In genomic region chr2:28901841-28902240, GRCh38 we compare ENCODE assay signal across 23 cellular contexts.
"Had no signal": no experiment of that assay in that cellular context is flagged by ENCODE, and none has a peak within 500 bp of the region (broad histone marks: within the 10 kb centered on the region; RNA-seq: fewer than 3 reads in every experiment).

No MANE protein-coding gene starts in this region.

- H3K27ac ChIP-seq: foreskin keratinocyte, heart left ventricle, neural progenitor cell, stomach, suprapubic skin, tibial artery, upper lobe of right lung, VCaP had no signal

- H3K27me3 ChIP-seq: foreskin keratinocyte, heart left ventricle, neural progenitor cell, stomach, suprapubic skin, tibial artery, upper lobe of right lung had no signal

- ATAC-seq: activated naive CD8-positive, alpha-beta T cell treated with anti-CD3 and anti-CD28 coated beads, Interleukin-2, amount 50 U/mL, for 24 hours; foreskin keratinocyte; heart left ventricle; natural killer cell; right cardiac atrium; upper lobe of right lung had no signal

- H3K27me3 Mint-ChIP-seq: activated naive CD4-positive, alpha-beta T cell treated with anti-CD3 and anti-CD28 coated beads, Interleukin-2, amount 50 U/mL, for 24 hours; activated naive CD8-positive, alpha-beta T cell treated with anti-CD3 and anti-CD28 coated beads, Interleukin-2, amount 50 U/mL, for 24 hours had no signal

- DNase-seq: activated CD4-positive, alpha-beta T cell treated with anti-CD3 and anti-CD28 coated beads for 4 hours; activated CD4-positive, alpha-beta T cell treated with anti-CD3 and anti-CD28 coated beads, Interleukin-2, amount 50 U/mL, for 4 hours; activated naive CD8-positive, alpha-beta T cell treated with anti-CD3 and anti-CD28 coated beads, Interleukin-2, amount 50 U/mL, for 24 hours; activated T-cell treated with anti-CD3 and anti-CD28 coated beads for 4 hours; amygdala; central memory CD4-positive, alpha-beta T cell; effector CD8-positive, alpha-beta T cell; erythroblast; foreskin keratinocyte; heart left ventricle; hypothalamus; natural killer cell; occipital lobe; right cardiac atrium; stimulated activated CD4-positive, alpha-beta T cell treated with anti-CD3 and anti-CD28 coated beads, Interleukin-2, amount 100 ng/mL, for 48 hours; stomach; T-helper 1 cell; tibial artery; upper lobe of right lung had no signal

- H3K9me3 ChIP-seq: heart left ventricle, stomach, suprapubic skin, tibial artery, upper lobe of right lung had no signal

- H3K4me3 Mint-ChIP-seq: activated naive CD4-positive, alpha-beta T cell treated with anti-CD3 and anti-CD28 coated beads, Interleukin-2, amount 50 U/mL, for 24 hours; activated naive CD8-positive, alpha-beta T cell treated with anti-CD3 and anti-CD28 coated beads, Interleukin-2, amount 50 U/mL, for 24 hours; natural killer cell; neural progenitor cell had no signal

- H3K27ac Mint-ChIP-seq: activated naive CD4-positive, alpha-beta T cell treated with anti-CD3 and anti-CD28 coated beads, Interleukin-2, amount 50 U/mL, for 24 hours; activated naive CD8-positive, alpha-beta T cell treated with anti-CD3 and anti-CD28 coated beads, Interleukin-2, amount 50 U/mL, for 24 hours; natural killer cell; neural progenitor cell had no signal

- H3K4me3 ChIP-seq: heart left ventricle, neural progenitor cell, stomach, suprapubic skin, tibial artery, upper lobe of right lung had no signal

- H3K9me3 Mint-ChIP-seq: activated naive CD4-positive, alpha-beta T cell treated with anti-CD3 and anti-CD28 coated beads, Interleukin-2, amount 50 U/mL, for 24 hours; activated naive CD8-positive, alpha-beta T cell treated with anti-CD3 and anti-CD28 coated beads, Interleukin-2, amount 50 U/mL, for 24 hours; natural killer cell; neural progenitor cell had no signal
